Comparison of ENCODE assay signal across 8 cellular contexts in the genomic region with DNA sequence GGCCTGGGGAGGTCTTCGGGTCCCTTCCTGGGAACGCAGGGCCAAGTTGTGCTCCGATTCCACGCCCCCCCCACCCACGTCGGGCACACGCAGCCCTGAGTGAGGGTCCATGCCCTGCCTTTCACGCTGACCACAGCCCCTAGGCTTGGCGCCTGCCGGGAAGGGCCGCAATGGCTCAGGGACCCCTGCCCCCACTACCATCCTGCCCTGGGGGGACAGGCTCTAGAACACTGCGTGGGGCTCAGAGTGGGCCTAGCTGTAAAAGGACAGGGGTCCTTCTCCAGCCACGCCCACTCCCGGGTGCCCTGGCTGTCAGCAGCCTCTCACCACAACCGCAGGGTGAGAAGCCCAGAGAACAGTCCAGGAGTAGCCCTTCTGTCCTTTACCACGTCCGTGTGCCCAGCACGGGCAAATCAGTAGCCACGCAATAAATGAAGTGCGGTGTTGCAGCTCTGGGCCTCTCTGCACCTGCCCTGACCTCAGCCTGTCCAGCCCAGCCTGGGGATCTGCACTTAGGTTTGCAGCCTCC. TPM values are rescaled to one million over a fixed set of nuclear protein-coding genes. Genes with fewer than 3 reads are reported as not detected.
DNase-seq lines count a peak whose midpoint lies in the region; ATAC-seq and TF ChIP-seq lines count a peak whose summit lies in the region.

No MANE protein-coding gene starts in this region.

- peak overlapping the region; percentile 91 to 99 (median 93) for H3K27ac Mint-ChIP-seq in CD4-positive, CD25-positive, alpha-beta regulatory T cell
- H3K27ac Mint-ChIP-seq in endodermal cell: no peak overlapping the region
- no peak overlapping the region for H3K27ac Mint-ChIP-seq in neural crest cell (ENCODE audit: unreplicated experiment)

- WGBS in endodermal cell (ENCODE audit: insufficient coverage in 1 of 2, insufficient read length in 1 of 2), 2 experiments: 25 to 53% methylated on average over 5 to 20 of the region's 20 CpGs

- no peak for ATAC-seq in CD4-positive, CD25-positive, alpha-beta regulatory T cell (ENCODE audit: low read depth in 2 of 2)
- ATAC-seq in HG02938 (IDR thresholded peaks at IDR 0.05; ENCODE audit: unreplicated experiment): no peak

- H3K36me3 Mint-ChIP-seq in CD4-positive, CD25-positive, alpha-beta regulatory T cell: peaks cover 3% of the 10 kb centered on the region
- H3K36me3 Mint-ChIP-seq in endodermal cell (ENCODE audit: low read depth) (no peaks in the 10 kb centered on the region), neural crest cell (ENCODE audit: low read depth) (no peaks in the 10 kb centered on the region)

- no peaks in the 10 kb centered on the region for H3K27me3 Mint-ChIP-seq in CD4-positive, CD25-positive, alpha-beta regulatory T cell
- peaks cover 19% of the 10 kb centered on the region for H3K27me3 Mint-ChIP-seq in endodermal cell (ENCODE audit: insufficient read depth)
- peaks cover 47% of the 10 kb centered on the region for H3K27me3 Mint-ChIP-seq in neural crest cell (ENCODE audit: low read depth)

- H3K4me3 ChIP-seq in CD4-positive, CD25-positive, alpha-beta regulatory T cell (ENCODE audit: low read depth, low read length): no peak overlapping the region
- H3K4me3 ChIP-seq in endodermal cell (ENCODE audit: low read length): peak overlapping the region; percentile 73

- no peaks in the 10 kb centered on the region for H3K9me3 ChIP-seq in CD4-positive, CD25-positive, alpha-beta regulatory T cell (ENCODE audit: control insufficient read depth in 2 of 2, low read length in 2 of 2)
- no peaks in the 10 kb centered on the region for H3K9me3 ChIP-seq in endodermal cell (ENCODE audit: control insufficient read depth, low read length)

- peaks cover 28 to 85% (median 60%) of the 10 kb centered on the region in 4 donors for H3K4me1 Mint-ChIP-seq in CD4-positive, CD25-positive, alpha-beta regulatory T cell
- peaks cover 22% of the 10 kb centered on the region for H3K4me1 Mint-ChIP-seq in endodermal cell
- peaks cover 19% of the 10 kb centered on the region for H3K4me1 Mint-ChIP-seq in neural crest cell

- no peaks in the 10 kb centered on the region for H3K9me3 Mint-ChIP-seq in CD4-positive, CD25-positive, alpha-beta regulatory T cell
- H3K9me3 Mint-ChIP-seq in endodermal cell (no peaks in the 10 kb centered on the region), neural crest cell (no peaks in the 10 kb centered on the region)

- H3K4me1 ChIP-seq in CD4-positive, CD25-positive, alpha-beta regulatory T cell (ENCODE audit: control insufficient read depth, insufficient read depth, low read length, poor library complexity, severe bottlenecking): peaks cover 73% of the 10 kb centered on the region
- peaks cover 5% of the 10 kb centered on the region for H3K4me1 ChIP-seq in endodermal cell (ENCODE audit: control insufficient read depth, insufficient read depth, low read length)

- no peak overlapping the region for H3K9ac ChIP-seq in endodermal cell (ENCODE audit: extremely low read depth, low read length, poor library complexity, severe bottlenecking)

- DNase-seq in CD4-positive, CD25-positive, alpha-beta regulatory T cell: no peak
- peak; percentile 40 for DNase-seq in NCI-H69 (lab: John Stamatoyannopoulos, UW)
- peak; percentile 69 for DNase-seq in endodermal cell
- DNase-seq in neural crest cell (ENCODE audit: low read depth, low spot score): no peak
- no peak for DNase-seq in NK-92 (lab: John Stamatoyannopoulos, UW; ENCODE audit: unreplicated experiment)
- DNase-seq in NCI-H2029 (lab: John Stamatoyannopoulos, UW): no peak
- DNase-seq in AML-193 (lab: John Stamatoyannopoulos, UW): no peak

- H3K36me3 ChIP-seq in CD4-positive, CD25-positive, alpha-beta regulatory T cell (ENCODE audit: control insufficient read depth, insufficient read depth, low read length): no peaks in the 10 kb centered on the region
- H3K36me3 ChIP-seq in endodermal cell (ENCODE audit: control insufficient read depth, insufficient read depth, low read length): no peaks in the 10 kb centered on the region

- peak overlapping the region; percentile 88 to 96 (median 91) for H3K4me3 Mint-ChIP-seq in CD4-positive, CD25-positive, alpha-beta regulatory T cell
- H3K4me3 Mint-ChIP-seq in endodermal cell (peak overlapping the region; percentile 66), neural crest cell (peak overlapping the region; percentile 88)

- peak overlapping the region; percentile 79 for H3K27ac ChIP-seq in CD4-positive, CD25-positive, alpha-beta regulatory T cell (ENCODE audit: insufficient read depth, low read length, poor library complexity, severe bottlenecking)
- no peak overlapping the region for H3K27ac ChIP-seq in endodermal cell (ENCODE audit: low read depth, low read length)

- H3K27me3 ChIP-seq in CD4-positive, CD25-positive, alpha-beta regulatory T cell (ENCODE audit: control insufficient read depth, insufficient read depth, low read length): no peaks in the 10 kb centered on the region
- H3K27me3 ChIP-seq in endodermal cell (ENCODE audit: control insufficient read depth, insufficient read depth, low read length, poor library complexity, severe bottlenecking): no peaks in the 10 kb centered on the region

- TF ChIP-seq CTCF in endodermal cell (conservative IDR thresholded peaks at IDR 0.05) (no peak), neural crest cell (conservative IDR thresholded peaks at IDR 0.05) (no peak)

RNA-seq across cellular contexts. Expression of a gene that starts 9.4 kb away (rescaled TPM):
- 18.8 TPM for total RNA-seq in CD4-positive, CD25-positive, alpha-beta regulatory T cell
- polyA plus RNA-seq in CD4-positive, CD25-positive, alpha-beta regulatory T cell: 10 to 100 TPM in 2 of 4 donors, 1 to 10 TPM in 2; 8.5 to 19.1 (median 11.0) TPM
- total RNA-seq in endodermal cell (under 1 TPM; 0.38 to 0.44 TPM), neural crest cell (0.14 and 0.36 TPM in 2 replicates)
- 0.57 TPM for polyA plus RNA-seq in endodermal cell (2013, experiment 1 of 2)
- polyA plus RNA-seq in endodermal cell (2013, experiment 2 of 2): 0.58 TPM

Comparison
In these comparisons a context has a peak if more than half of its experiments do, and no peak if none do; other contexts are left out.
1. DNase-seq: peak in NCI-H69 (single experiment) and endodermal cell (single experiment); none in CD4-positive, CD25-positive, alpha-beta regulatory T cell (0 of 3), neural crest cell (single experiment), NK-92 (single experiment), NCI-H2029 (single experiment) and AML-193 (0 of 2).
2. H3K27ac Mint-ChIP-seq: peak in CD4-positive, CD25-positive, alpha-beta regulatory T cell (3 of 3); none in endodermal cell (single experiment) and neural crest cell (single experiment).
3. RNA of a gene that starts 9.4 kb away (total RNA-seq): 18.8 TPM in CD4-positive, CD25-positive, alpha-beta regulatory T cell (single experiment); 0.38 to 0.44 TPM in endodermal cell and 0.14 to 0.36 TPM in neural crest cell; every median in the first group is over 10 times any median in the second.
4. Peak in every context shown above with its lines, with median percentiles within 50 percentile points of each other: H3K4me3 Mint-ChIP-seq.